In the genomic region with DNA sequence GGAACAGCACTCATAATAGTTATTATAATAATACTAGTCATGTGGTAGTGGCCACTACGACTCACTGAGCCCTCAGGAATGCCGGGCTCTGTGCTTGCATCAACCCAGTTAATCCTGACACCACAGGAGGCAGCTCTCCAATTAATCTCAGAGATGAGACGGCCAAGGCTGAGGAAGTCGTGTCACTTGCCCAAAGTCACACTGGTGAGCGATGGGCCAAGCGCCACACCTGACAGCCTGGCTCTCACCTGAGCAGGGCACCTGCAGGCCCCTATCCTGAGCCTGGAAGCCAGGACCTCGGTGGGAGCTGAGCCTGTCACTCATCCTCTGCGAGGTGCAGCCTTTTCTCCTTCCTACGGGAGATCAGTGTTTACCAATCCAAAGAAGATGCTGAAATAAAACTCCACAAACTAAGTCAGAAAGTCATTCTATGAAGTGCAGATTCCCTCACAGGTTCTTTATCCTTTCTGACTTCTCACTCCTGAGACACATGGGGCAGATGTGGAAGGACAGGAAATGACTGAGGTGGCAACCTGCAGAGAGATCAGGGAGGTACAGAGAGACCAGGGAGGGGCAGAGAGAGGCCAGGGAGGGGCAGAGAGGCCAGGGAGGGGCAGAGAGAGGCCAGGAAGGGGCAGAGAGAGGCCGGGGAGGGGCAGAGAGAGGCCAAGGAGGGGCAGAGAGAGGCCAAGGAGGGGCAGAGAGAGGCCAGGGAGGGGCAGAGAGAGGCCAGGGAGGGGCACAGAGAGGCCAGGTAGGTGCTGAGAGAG, we compare ENCODE assay signal across 15 cellular contexts. TPM values are rescaled to one million over a fixed set of nuclear protein-coding genes. Genes with fewer than 3 reads are reported as not detected.
DNase-seq lines count a peak whose midpoint lies in the region; ATAC-seq and TF ChIP-seq lines count a peak whose summit lies in the region.
"Had no signal": no experiment of that assay in that cellular context is flagged by ENCODE, and none has a peak within 500 bp of the region (broad histone marks: within the 10 kb centered on the region; RNA-seq: fewer than 3 reads in every experiment).

No MANE protein-coding gene starts in this region.

- 62 to 76% (median 73%) methylated on average over 10 of the region's 10 CpGs for WGBS in spleen, 5 donors

- H3K4me3 ChIP-seq in HEK293 (ENCODE audit: low read depth, low read length), result no peak overlapping the region
- no peak overlapping the region for H3K4me3 ChIP-seq in right atrium auricular region
- no peak overlapping the region for H3K4me3 ChIP-seq in spleen
- H3K4me3 ChIP-seq: body of pancreas, PC-9 had no signal

- H3K27me3 ChIP-seq in right atrium auricular region (no peaks in the 10 kb centered on the region), spleen (replicated peaks in 1 of 7) (peaks cover 0 to 45% (median 0%) of the 10 kb centered on the region in 7 donors)
- H3K27me3 ChIP-seq: body of pancreas, foreskin keratinocyte had no signal

- TF ChIP-seq CTCF in HEK293 (tag by site-specific recombination; IDR thresholded peaks at IDR 0.05) (no peak), right atrium auricular region (IDR thresholded peaks at IDR 0.05) (no peak), spleen (IDR thresholded peaks at IDR 0.05 in 8 of 11, conservative IDR thresholded peaks at IDR 0.05 in 3 of 11) (no peak)

- H3K9me3 ChIP-seq in HEK293 (ENCODE audit: control insufficient read depth, insufficient read depth, low read depth, low read length) (no peaks in the 10 kb centered on the region), right atrium auricular region (no peaks in the 10 kb centered on the region), spleen (no peaks in the 10 kb centered on the region)
- H3K9me3 ChIP-seq: body of pancreas had no signal

- POLR2A ChIA-PET in HEK293 (lab: Yijun Ruan, JAX), result no interaction called here

- H3K4me1 ChIP-seq in HEK293 (ENCODE audit: control insufficient read depth, insufficient read depth, low read length) (no peaks in the 10 kb centered on the region), right atrium auricular region (peaks cover 0 to 35% of the 10 kb centered on the region in 2 donors), spleen (no peaks in the 10 kb centered on the region)
- H3K4me1 ChIP-seq: foreskin keratinocyte had no signal

- CTCF ChIA-PET in HEK293 (lab: Yijun Ruan, JAX), result interaction anchor here (0.6 kb wide), 1 partner anchor 129 kb away, joined by 3 read pairs; no protein-coding TSS in a partner anchor

- DNase-seq in RPMI8226 (peak; percentile 85), right atrium auricular region (ENCODE audit: low spot score) (no peak), spleen (peak; percentile 48), inferior parietal cortex (ENCODE audit: extremely low spot score) (no peak)
- DNase-seq: activated CD4-positive, alpha-beta memory T cell treated with anti-CD3 and anti-CD28 coated beads, Interleukin-2, amount 10 ng/mL, durations not matched to agents 7 days and 5 days; foreskin keratinocyte; immature natural killer cell; NCI-H2227 treated with DMSO at 0.1 percent for 48 hours; PC-9 had no signal

- no peak for TF ChIP-seq POLR2A in spleen (IDR thresholded peaks at IDR 0.05)

- no peak for ATAC-seq in HG03159 (IDR thresholded peaks at IDR 0.05; ENCODE audit: unreplicated experiment)
- ATAC-seq in GM19467 (IDR thresholded peaks at IDR 0.05; ENCODE audit: unreplicated experiment), result no peak
- ATAC-seq in HG03095 (IDR thresholded peaks at IDR 0.05; ENCODE audit: unreplicated experiment), result no peak
- ATAC-seq: body of pancreas, foreskin keratinocyte had no signal

- intact Hi-C loops in spleen (cut with DNase I; ENCODE audit: low total_unique reads), result no loop called here

- H3K36me3 ChIP-seq in HEK293 (ENCODE audit: control insufficient read depth in 2 of 2, insufficient read depth in 1 of 2, low read length in 2 of 2) (no peaks in the 10 kb centered on the region), right atrium auricular region (peaks cover 3% of the 10 kb centered on the region), spleen (no peaks in the 10 kb centered on the region)

- H3K27ac ChIP-seq in HEK293 (ENCODE audit: extremely low read depth, low read depth, low read length), result no peak overlapping the region
- peak overlapping the region; percentile 73 to 77 for H3K27ac ChIP-seq in right atrium auricular region
- no peak overlapping the region for H3K27ac ChIP-seq in spleen
- H3K27ac ChIP-seq: foreskin keratinocyte, PC-9 had no signal

TF ChIP-seq in HEK293, 187 proteins besides CTCF, POLR2A, EP300 and RAD21:
- TF ChIP-seq ZNF362 (tag by site-specific recombination; IDR thresholded peaks at IDR 0.05) (no peak), KLF16 (tag by site-specific recombination; IDR thresholded peaks at IDR 0.05) (no peak), ZIC2 (tag by site-specific recombination; IDR thresholded peaks at IDR 0.05) (peak; percentile 13; the same call in 1 of the 2 replicates), ZNF302 (tag by site-specific recombination; IDR thresholded peaks at IDR 0.05; ENCODE audit: low read depth) (no peak)

RNA-seq across cellular contexts. Expression of gene VIPR2, which starts 38.6 kb away (rescaled TPM):
- 10 to 100 TPM in 1 of 2 donors, 1 to 10 TPM in 1; 3.8 to 13.4 TPM for total RNA-seq in right atrium auricular region
- 1 to 10 TPM in 1 of 7 donors, under 1 TPM in 6; 0.61 to 1.4 (median 0.68) TPM for total RNA-seq in spleen
- polyA plus RNA-seq in spleen, result under 1 TPM; 0.41 to 0.58 (median 0.48) TPM
- total RNA-seq: foreskin keratinocyte, G401, PC-9 had no signal
- polyA plus RNA-seq: foreskin keratinocyte had no signal

Comparison
In these comparisons a context has a peak if more than half of its experiments do, and no peak if none do; other contexts are left out.
1. H3K27ac ChIP-seq: peak in right atrium auricular region (2 of 2); none in HEK293 (single experiment) and spleen (0 of 8).
2. DNase-seq: peak in RPMI8226 (single experiment) and spleen (single experiment); none in right atrium auricular region (single experiment) and inferior parietal cortex (single experiment).